ENCODE assay signal across 20 cellular contexts in genomic region chr13:32256243-32256642, GRCh38. TPM values are rescaled to one million over a fixed set of nuclear protein-coding genes. Genes with fewer than 3 reads are reported as not detected.
"Had no signal": no experiment of that assay in that cellular context is flagged by ENCODE, and none has a peak within 500 bp of the region (broad histone marks: within the 10 kb centered on the region; RNA-seq: fewer than 3 reads in every experiment).

No MANE protein-coding gene starts in this region.

- H3K4me1 ChIP-seq: uterus had no signal

- H3K4me3 ChIP-seq: uterus had no signal

- ATAC-seq: activated CD8-positive, alpha-beta T cell treated with anti-CD3 and anti-CD28 coated beads, Interleukin-2, amount 10 ng/mL, durations not matched to agents 7 days and 5 days; activated T-helper 17 cell treated with anti-CD3 and anti-CD28 coated beads, Interleukin-2, amount 50 U/mL, for 72 hours; natural killer cell treated with Interleukin-12 subunit alpha and Interleukin-12 subunit beta and Interleukin-15 and Interleukin-18, amount 100 ng/mL, for 72 hours had no signal

- H3K27me3 ChIP-seq: suprapubic skin, uterus had no signal

- H3K27ac ChIP-seq: WERI-Rb-1 had no signal

- H3K36me3 ChIP-seq: uterus had no signal

- H3K9me3 ChIP-seq: suprapubic skin, uterus had no signal

- DNase-seq: activated CD4-positive, alpha-beta T cell treated with anti-CD3 and anti-CD28 coated beads for 4 hours; activated CD8-positive, alpha-beta T cell treated with anti-CD3 and anti-CD28 coated beads, Interleukin-2, amount 10 ng/mL, durations not matched to agents 7 days and 5 days; activated naive CD4-positive, alpha-beta T cell treated with anti-CD3 and anti-CD28 coated beads, Interleukin-2, amount 10 ng/mL, durations not matched to agents 7 days and 5 days; glutamatergic neuron; left colon; mesenchymal stem cell; nucleus accumbens; stimulated activated CD4-positive, alpha-beta T cell treated with anti-CD3 and anti-CD28 coated beads, Interleukin-12 subunit alpha, Interleukin-12 subunit beta, amount 100 ng/mL, for 4 hours; stimulated activated CD4-positive, alpha-beta T cell treated with anti-CD3 and anti-CD28 coated beads, Interleukin-2, amount 100 ng/mL, for 48 hours; stimulated activated naive CD4-positive, alpha-beta T cell treated with Interleukin-2 at 50 U/mL for 16 hours; T-helper 9 cell; uterus; WERI-Rb-1 had no signal

RNA-seq across cellular contexts. Expression of gene ZAR1L, which starts 58.9 kb away (rescaled TPM):
- total RNA-seq: activated CD8-positive, alpha-beta T cell treated with anti-CD3 and anti-CD28 coated beads, Interleukin-2, amount 10 ng/mL, durations not matched to agents 7 days and 5 days; dermis blood vessel endothelial cell; left colon; natural killer cell treated with Interleukin-12 subunit alpha and Interleukin-12 subunit beta and Interleukin-15 and Interleukin-18, amount 100 ng/mL, for 72 hours; progenitor cell of endocrine pancreas; suprapubic skin; uterus had no signal
- polyA plus RNA-seq: adipose tissue, esophagus had no signal
